In the genomic region with DNA sequence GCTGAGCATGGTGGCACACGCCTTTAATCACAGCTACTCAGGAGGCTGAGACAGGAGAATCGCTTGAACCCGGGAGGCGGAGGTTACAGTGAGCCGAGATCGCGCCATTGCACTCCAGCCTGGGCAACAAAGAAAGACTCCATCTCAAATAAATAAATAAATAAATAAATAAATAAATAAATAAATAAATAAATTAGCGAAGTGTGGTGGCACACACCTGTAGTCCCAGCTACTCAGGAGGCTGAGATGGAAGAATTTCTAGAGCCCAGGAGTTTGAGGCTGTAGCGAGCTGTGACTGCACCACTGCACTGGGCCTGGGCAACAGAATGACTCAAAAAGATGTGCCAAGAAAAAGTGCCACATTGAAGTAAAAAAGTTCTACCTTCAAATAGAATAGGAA, we compare ENCODE assay signal across 15 cellular contexts. TPM values are rescaled to one million over a fixed set of nuclear protein-coding genes. Genes with fewer than 3 reads are reported as not detected.
DNase-seq lines count a peak whose midpoint lies in the region; ATAC-seq, FAIRE-seq and TF ChIP-seq lines count a peak whose summit lies in the region.
"Not testable (repeated sequence)": the region's sequence is repeated elsewhere in the genome, so short reads cannot be mapped to it uniquely, and the experiment has no call there.
"Had no signal": no experiment of that assay in that cellular context is flagged by ENCODE, and none has a peak within 500 bp of the region (broad histone marks: within the 10 kb centered on the region; RNA-seq: fewer than 3 reads in every experiment).

No MANE protein-coding gene starts in this region.

- not testable (repeated sequence) for TF ChIP-seq EP300 in A549 (IDR thresholded peaks at IDR 0.05); GM12878 (IDR thresholded peaks at IDR 0.05; ENCODE audit: borderline replicate concordance in 1 of 2, control insufficient read depth in 1 of 2, low read depth in 2 of 2, low read length in 2 of 2)

- RAD21 ChIA-PET in GM12878 (lab: Charles Lee; ENCODE audit: unreplicated experiment), result interaction anchor here (0.9 to 3.8 kb wide), 8 partner anchors 9 to 247 kb away, joined by 3 to 31 read pairs (median 4); a partner anchor contains a TSS

- H3K4me3 Mint-ChIP-seq in CD4-positive, CD25-positive, alpha-beta regulatory T cell, result peak overlapping the region in 2 of 4 donors; percentile 41 to 96
- not testable (repeated sequence) for H3K4me3 Mint-ChIP-seq in natural killer cell

- in situ Hi-C loops in GM12878 (cut with MboI), result not testable (repeated sequence)

- CTCF ChIA-PET in A549 (lab: Yijun Ruan, JAX), result interaction anchor here (0.6 to 3.3 kb wide), 4 partner anchors 9 to 248 kb away, joined by 3 to 20 read pairs (median 3); no protein-coding TSS in a partner anchor
- CTCF ChIA-PET in GM12878 (lab: Yijun Ruan, JAX), result interaction anchor here (1.0 to 3.8 kb wide), 9 partner anchors 9 to 284 kb away, joined by 4 to 28 read pairs (median 10); a partner anchor contains a TSS

- H3K27me3 ChIP-seq in CD4-positive, CD25-positive, alpha-beta regulatory T cell (ENCODE audit: control insufficient read depth, insufficient read depth, low read length); DND-41 (ENCODE audit: insufficient read depth, low read length, poor library complexity); Loucy (ENCODE audit: insufficient read depth, low read length, poor library complexity, severe bottlenecking); GM12878 (replicated peaks in 1 of 2; ENCODE audit: control insufficient read depth in 2 of 2, insufficient read depth in 2 of 2, low read length in 1 of 2): not testable (repeated sequence)

- ATAC-seq in A549; CD4-positive, CD25-positive, alpha-beta regulatory T cell (ENCODE audit: low read depth in 2 of 2); DND-41 (ENCODE audit: insufficient read depth, low read depth); GM12878; natural killer cell: not testable (repeated sequence)

- WGBS in A549 (ENCODE audit: missing lambda C conversion rate), result 96% methylated on average over 9 of the region's 9 CpGs
- WGBS in GM12878 (ENCODE audit: insufficient coverage, insufficient replicate concordance, low lambda C conversion rate, missing lambda C conversion rate), result 95% methylated on average over 9 of the region's 9 CpGs

- POLR2A ChIA-PET in A549 (lab: Yijun Ruan, JAX), result not testable (repeated sequence)
- POLR2A ChIA-PET in GM12878 (lab: Charles Lee), result interaction anchor here (0.5 to 2.6 kb wide), 8 partner anchors 10 to 589 kb away, joined by 3 to 9 read pairs (median 4); a partner anchor contains a TSS

- H3K36me3 Mint-ChIP-seq in CD4-positive, CD25-positive, alpha-beta regulatory T cell, result peaks cover 11% of the 10 kb centered on the region
- H3K36me3 Mint-ChIP-seq in natural killer cell, result not testable (repeated sequence)

- not testable (repeated sequence) for FAIRE-seq in A549 (lab: Jason Lieb, UNC); GM12878 (lab: Jason Lieb, UNC)

- BruUV-seq in GM12878 (replicated peaks; lab: Mats Ljungman, UMichigan), result not testable (repeated sequence)

- H3K4me1 ChIP-seq in A549, result peaks cover 38% of the 10 kb centered on the region
- H3K4me1 ChIP-seq in CD4-positive, CD25-positive, alpha-beta regulatory T cell (ENCODE audit: control insufficient read depth, insufficient read depth, low read length, poor library complexity, severe bottlenecking), result peaks cover 77% of the 10 kb centered on the region
- H3K4me1 ChIP-seq in DND-41 (ENCODE audit: insufficient read depth, low read length), result peaks cover 33% of the 10 kb centered on the region
- peaks cover 77% of the 10 kb centered on the region for H3K4me1 ChIP-seq in Loucy (ENCODE audit: insufficient read depth, low read length, poor library complexity, severe bottlenecking)
- peaks cover 13% of the 10 kb centered on the region for H3K4me1 ChIP-seq in GM12878 (ENCODE audit: control insufficient read depth, insufficient read depth, low read length)

- TF ChIP-seq POLR2A in A549 (IDR thresholded peaks at IDR 0.05; ENCODE audit: low read length); GM12878 (IDR thresholded peaks at IDR 0.05; ENCODE audit: low read depth, low read length): not testable (repeated sequence)

- H3F3A ChIP-seq in Loucy (ENCODE audit: low read depth), result not testable (repeated sequence)

- not testable (repeated sequence) for H3K4me2 ChIP-seq in A549
- 0 out of 2 replicates have a peak overlapping the region, but pooled peaks have one; percentile 14 for H3K4me2 ChIP-seq in DND-41 (ENCODE audit: insufficient read depth, low read length)
- peak overlapping the region; percentile 76 for H3K4me2 ChIP-seq in Loucy (ENCODE audit: low read depth, low read length, poor library complexity, severe bottlenecking)
- H3K4me2 ChIP-seq in GM12878 (ENCODE audit: control insufficient read depth, insufficient read depth), result peak overlapping the region; percentile 95

- not testable (repeated sequence) for H3K9me3 Mint-ChIP-seq in CD4-positive, CD25-positive, alpha-beta regulatory T cell; natural killer cell

- not testable (repeated sequence) for H3K9ac ChIP-seq in DND-41 (ENCODE audit: low read depth, low read length); Loucy (ENCODE audit: low read depth, low read length, poor library complexity, severe bottlenecking); GM12878 (ENCODE audit: control insufficient read depth, insufficient read depth, low read length)

- H3K79me2 ChIP-seq in DND-41 (ENCODE audit: insufficient read depth, low read length) (peaks cover 100% of the 10 kb centered on the region), Loucy (ENCODE audit: insufficient read depth, low read length) (peaks cover 100% of the 10 kb centered on the region), GM12878 (ENCODE audit: control insufficient read depth, insufficient read depth, low read length) (peaks cover 99% of the 10 kb centered on the region)

- H4K20me1 ChIP-seq in DND-41 (ENCODE audit: insufficient read depth, low read length) (peaks cover 92% of the 10 kb centered on the region), Loucy (ENCODE audit: insufficient read depth, low read length, poor library complexity, severe bottlenecking) (peaks cover 90% of the 10 kb centered on the region)
- not testable (repeated sequence) for H4K20me1 ChIP-seq in GM12878 (ENCODE audit: control insufficient read depth, insufficient read depth)

- H3K9me3 ChIP-seq in A549; CD4-positive, CD25-positive, alpha-beta regulatory T cell (ENCODE audit: control insufficient read depth in 2 of 2, low read length in 2 of 2); DND-41 (ENCODE audit: insufficient read depth, low read length, severe bottlenecking); Loucy (ENCODE audit: insufficient read depth, low read depth, low read length); GM12878 (replicated peaks; ENCODE audit: control insufficient read depth, insufficient read depth, low read length): not testable (repeated sequence)

- not testable (repeated sequence) for H3K4me3 ChIP-seq in A549; DND-41 (ENCODE audit: low read depth in 1 of 2, low read length in 2 of 2)
- peak overlapping the region; percentile 31 for H3K4me3 ChIP-seq in CD4-positive, CD25-positive, alpha-beta regulatory T cell (ENCODE audit: low read depth, low read length)
- H3K4me3 ChIP-seq in Loucy (ENCODE audit: low read length, poor library complexity, severe bottlenecking), result peak overlapping the region; percentile 95
- H3K4me3 ChIP-seq in GM12878, result 0 out of 2 replicates have a peak overlapping the region, but pooled peaks have one; percentile 70

- SMC1A ChIA-PET in GM12878 (lab: Charles Lee; ENCODE audit: uncharacterized antibody, unreplicated experiment), result interaction anchor here (0.6 to 5.7 kb wide), 12 partner anchors 8 to 617 kb away, joined by 3 to 32 read pairs (median 4); a partner anchor contains a TSS

- H3K27me3 Mint-ChIP-seq in CD4-positive, CD25-positive, alpha-beta regulatory T cell; natural killer cell (ENCODE audit: low read depth in 2 of 2): not testable (repeated sequence)

- not testable (repeated sequence) for H3K9me2 ChIP-seq in Loucy (replicated peaks; ENCODE audit: low read depth, low read length)

- H3K4me1 Mint-ChIP-seq in CD4-positive, CD25-positive, alpha-beta regulatory T cell, result peaks cover 49 to 94% (median 73%) of the 10 kb centered on the region in 4 donors
- H3K4me1 Mint-ChIP-seq in natural killer cell, result peaks cover 80 to 81% of the 10 kb centered on the region in 2 donors

- H3K36me3 ChIP-seq in CD4-positive, CD25-positive, alpha-beta regulatory T cell (ENCODE audit: control insufficient read depth, insufficient read depth, low read length); DND-41 (ENCODE audit: insufficient read depth, low read length); Loucy (ENCODE audit: insufficient read depth, low read length); GM12878 (ENCODE audit: control insufficient read depth in 2 of 2, insufficient read depth in 2 of 2, low read length in 1 of 2): not testable (repeated sequence)

- not testable (repeated sequence) for TF ChIP-seq CTCF in A549 (IDR thresholded peaks at IDR 0.05); DND-41 (IDR thresholded peaks at IDR 0.05; ENCODE audit: borderline replicate concordance, extremely low read depth, low read length, poor library complexity, severe bottlenecking); Loucy (conservative IDR thresholded peaks at IDR 0.05; ENCODE audit: low read length); GM12878 (IDR thresholded peaks at IDR 0.05 in 2 of 3, conservative IDR thresholded peaks at IDR 0.05 in 1 of 3; ENCODE audit: control insufficient read depth in 2 of 3, extremely low read depth in 1 of 3, insufficient read depth in 1 of 3, low read depth in 3 of 3, low read length in 3 of 3); natural killer cell (IDR thresholded peaks at IDR 0.05)

- not testable (repeated sequence) for H3K27ac Mint-ChIP-seq in CD4-positive, CD25-positive, alpha-beta regulatory T cell
- peak overlapping the region; percentile 63 to 74 for H3K27ac Mint-ChIP-seq in natural killer cell

- DNase-seq in A549 (ENCODE audit: low read depth in 1 of 2, low spot score in 1 of 2); CD4-positive, CD25-positive, alpha-beta regulatory T cell; DND-41; GM12878 (ENCODE audit: low read depth, low spot score); natural killer cell: not testable (repeated sequence)

- H2AFZ ChIP-seq in DND-41 (ENCODE audit: low read depth, low read length); Loucy (ENCODE audit: low read length); GM12878 (ENCODE audit: control insufficient read depth, low read depth, low read length): not testable (repeated sequence)

- H3K27ac ChIP-seq in A549; CD4-positive, CD25-positive, alpha-beta regulatory T cell (ENCODE audit: insufficient read depth, low read length, poor library complexity, severe bottlenecking); DND-41 (ENCODE audit: low read length); GM12878 (ENCODE audit: control insufficient read depth, insufficient read depth): not testable (repeated sequence)

- intact Hi-C loops in GM12878 (cut with micrococcal nuclease; ENCODE audit: unreplicated experiment); natural killer cell (cut with micrococcal nuclease): not testable (repeated sequence)

- TF ChIP-seq RAD21 in A549 (conservative IDR thresholded peaks at IDR 0.05 in 1 of 2, IDR thresholded peaks at IDR 0.05 in 1 of 2); GM12878 (IDR thresholded peaks at IDR 0.05; ENCODE audit: insufficient read depth, low read depth, low read length): not testable (repeated sequence)

RNA-seq across cellular contexts. Expression of a gene that starts 6.1 kb away (rescaled TPM):
- polyA plus RNA-seq in A549 (2011; rRNA removed) (12.2 and 15.1 TPM in 2 replicates), A549 (2017; fragmentation: RNase III; extraction: RNeasy Plus Mini Kit Qiagen cat#74134 plus additional on column Dnase treatment) (14.9 to 17.4 TPM (median 15.4 TPM) in 3 replicates), GM12878 (2011; rRNA removed) (23.1 and 29.4 TPM in 2 replicates), GM12878 (2014; fragmentation: Illumina TruSeq; extraction: Trizol) (26.0 and 32.6 TPM in 2 replicates), GM12878 (2014; fragmentation: Nextera tagmentation; extraction: Ambion mirVana) (1 to 10 TPM; 3.6 to 8.0 TPM), GM12878 (2014; rRNA removed) (15.8 and 18.5 TPM in 2 replicates), GM12878 (2016; fragmentation: Nextera tagmentation; extraction: Ambion mirVana) (10 to 100 TPM; 16.6 to 18.2 TPM)
- 4.5 and 5.3 TPM in 2 replicates for polyA plus RNA-seq in A549 (2012; cell fraction: cytosol; rRNA removed)
- polyA plus RNA-seq in A549 (2012; cell fraction: nucleus; rRNA removed), result 5.6 and 9.1 TPM in 2 replicates
- polyA minus RNA-seq in A549 (2011; rRNA and poly(A)+ RNA removed), result 13.9 and 15.4 TPM in 2 replicates
- total RNA-seq in CD4-positive, CD25-positive, alpha-beta regulatory T cell, result 65.8 TPM
- 10 to 100 TPM; 18.3 to 23.6 (median 19.8) TPM for polyA plus RNA-seq in CD4-positive, CD25-positive, alpha-beta regulatory T cell
- total RNA-seq in GM12878 (2013; cell fraction: nucleolus; rRNA removed), result 167 and 178 TPM in 2 replicates
- total RNA-seq in GM12878 (2014; rRNA removed) (18.9 and 22.1 TPM in 2 replicates), GM12878 (2014; rRNA removed; fragmentation: Illumina TruSeq; extraction: Trizol) (23.7 and 24.7 TPM in 2 replicates), GM12878 (2021) (25.2 and 30.0 TPM in 2 replicates), natural killer cell (10 to 100 TPM; 58.8 to 74.4 (median 67.4) TPM)
- 7.9 TPM for polyA plus RNA-seq in GM12878 (2011; ENCODE audit: low read depth)
- polyA plus RNA-seq in GM12878 (2011; cell fraction: cytosol; rRNA removed), result 7.9 and 10.5 TPM in 2 replicates
- polyA plus RNA-seq in GM12878 (2011; cell fraction: nucleus; rRNA removed), result 27.0 and 32.5 TPM in 2 replicates
- 14.4 and 14.9 TPM in 2 replicates for polyA plus RNA-seq in GM12878 (2012)
- 21.4 and 29.6 TPM in 2 replicates for polyA minus RNA-seq in GM12878 (2011; rRNA and poly(A)+ RNA removed)
- 8.0 and 11.1 TPM in 2 replicates for polyA minus RNA-seq in GM12878 (2011; cell fraction: cytosol; rRNA and poly(A)+ RNA removed)
- 28.5 and 62.4 TPM in 2 replicates for polyA minus RNA-seq in GM12878 (2011; cell fraction: nucleus; rRNA and poly(A)+ RNA removed)

RNA-seq across cellular contexts. Expression of a gene that starts 57.0 kb away (rescaled TPM):
- polyA plus RNA-seq in A549 (2011; rRNA removed) (not detected in 2 replicates), A549 (2017; fragmentation: RNase III; extraction: RNeasy Plus Mini Kit Qiagen cat#74134 plus additional on column Dnase treatment) (not detected in 3 replicates), GM12878 (2011; rRNA removed) (not detected in 2 replicates), GM12878 (2014; fragmentation: Illumina TruSeq; extraction: Trizol) (not detected in 2 replicates), GM12878 (2014; fragmentation: Nextera tagmentation; extraction: Ambion mirVana) (not detected), GM12878 (2014; rRNA removed) (not detected in 2 replicates), GM12878 (2016; fragmentation: Nextera tagmentation; extraction: Ambion mirVana) (not detected)
- polyA plus RNA-seq in A549 (2012; cell fraction: cytosol; rRNA removed), result not detected in 2 replicates
- polyA plus RNA-seq in A549 (2012; cell fraction: nucleus; rRNA removed), result not detected in 2 replicates
- not detected in 2 replicates for polyA minus RNA-seq in A549 (2011; rRNA and poly(A)+ RNA removed)
- not detected for total RNA-seq in CD4-positive, CD25-positive, alpha-beta regulatory T cell
- not detected for polyA plus RNA-seq in CD4-positive, CD25-positive, alpha-beta regulatory T cell
- not detected in 2 replicates for total RNA-seq in GM12878 (2013; cell fraction: nucleolus; rRNA removed)
- total RNA-seq in GM12878 (2014; rRNA removed) (0.05 TPM in 1 of 2 replicates, not detected in the other), GM12878 (2014; rRNA removed; fragmentation: Illumina TruSeq; extraction: Trizol) (not detected in 2 replicates), GM12878 (2021) (not detected in 2 replicates), natural killer cell (not detected)
- not detected for polyA plus RNA-seq in GM12878 (2011; ENCODE audit: low read depth)
- polyA plus RNA-seq in GM12878 (2011; cell fraction: cytosol; rRNA removed), result not detected in 2 replicates
- not detected in 2 replicates for polyA plus RNA-seq in GM12878 (2011; cell fraction: nucleus; rRNA removed)
- polyA plus RNA-seq in GM12878 (2012), result not detected in 2 replicates
- polyA minus RNA-seq in GM12878 (2011; rRNA and poly(A)+ RNA removed), result not detected in 2 replicates
- polyA minus RNA-seq in GM12878 (2011; cell fraction: cytosol; rRNA and poly(A)+ RNA removed), result not detected in 2 replicates
- polyA minus RNA-seq in GM12878 (2011; cell fraction: nucleus; rRNA and poly(A)+ RNA removed), result not detected in 2 replicates
- total RNA-seq: A172; A673; Caco-2; Calu3; CD8-positive, alpha-beta T cell; Daoy; G401 had no signal
- polyA plus RNA-seq: AG04450, BJ had no signal
